27 cellular contexts compared by ENCODE assay signal in the genomic region with DNA sequence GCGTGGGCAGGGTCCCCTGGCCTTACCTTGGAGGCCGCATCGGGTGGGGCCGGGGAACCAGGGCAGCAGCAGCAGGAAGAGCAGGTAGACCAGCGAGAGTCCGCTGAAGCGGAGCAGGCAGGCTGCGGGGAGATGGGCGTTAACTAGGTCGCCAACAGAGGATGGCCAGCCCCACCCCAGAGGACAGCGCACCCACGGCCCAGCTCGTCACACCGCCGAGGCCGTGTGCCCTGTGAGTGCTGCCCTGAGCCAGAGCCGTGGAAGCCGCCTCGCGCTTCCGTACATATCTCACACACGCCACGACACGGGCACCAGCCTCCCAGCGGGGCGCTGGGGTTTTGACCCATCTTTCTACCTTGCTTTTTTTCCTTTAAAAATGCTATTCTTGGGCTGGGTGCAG. TPM values are rescaled to one million over a fixed set of nuclear protein-coding genes. Genes with fewer than 3 reads are reported as not detected.
DNase-seq lines count a peak whose midpoint lies in the region; ATAC-seq, FAIRE-seq and TF ChIP-seq lines count a peak whose summit lies in the region.
"Had no signal": no experiment of that assay in that cellular context is flagged by ENCODE, and none has a peak within 500 bp of the region (broad histone marks: within the 10 kb centered on the region; RNA-seq: fewer than 3 reads in every experiment).

No MANE protein-coding gene starts in this region.

- 99% methylated on average over 20 of the region's 26 CpGs for WGBS in HepG2 (ENCODE audit: low lambda C conversion rate)
- 100% methylated on average over 6 of the region's 26 CpGs for WGBS in right lobe of liver (ENCODE audit: insufficient coverage, low coverage, low lambda C conversion rate, missing lambda C conversion rate)
- WGBS in mesenchymal stem cell: 98% methylated on average over 26 of the region's 26 CpGs

- CTCF ChIA-PET in HepG2 (lab: Yijun Ruan, JAX; ENCODE audit: low intra/inter-chr PET ratio, low total read pairs): no interaction called here
- CTCF ChIA-PET in Calu3 (lab: Charles Lee): interaction anchor here (0.7 kb wide), 3 partner anchors 35 to 577 kb away, joined by 3 to 9 read pairs (median 4); no protein-coding TSS in a partner anchor

- no peak overlapping the region for H2AFZ ChIP-seq in HepG2 (ENCODE audit: low read length)
- no peak overlapping the region for H2AFZ ChIP-seq in mesenchymal stem cell (ENCODE audit: low read depth, low read length)

- H3K4me3 ChIP-seq in HepG2 (replicated peaks in 1 of 3; ENCODE audit: insufficient read depth in 1 of 3, low read depth in 2 of 3, low read length in 3 of 3) (no peak overlapping the region), right lobe of liver (no peak overlapping the region), mesenchymal stem cell (ENCODE audit: insufficient read depth in 1 of 2, low read depth in 1 of 2, low read length in 2 of 2) (no peak overlapping the region)
- H3K4me3 ChIP-seq: BLaER1 treated with 17β-estradiol and CSF1 and Interleukin-3, amounts not matched to agents 10 nM and 100 nM; GM12878 had no signal

- DNase-seq in HepG2 (ENCODE audit: low spot score): no peak
- no peak for DNase-seq in right lobe of liver
- DNase-seq in Calu3: no peak
- DNase-seq in mesenchymal stem cell: no peak
- DNase-seq in stimulated activated naive B cell treated with anti-CD40 and anti-IgM and Interleukin-4, amounts not matched to agents 10 μg/mL and 1 μg/mL and 100 μg/mL, for 72 hours: no peak
- DNase-seq in urothelium cell line (ENCODE audit: low spot score): no peak
- DNase-seq in NCI-H1417 treated with DMSO at 0.1 percent for 48 hours (lab: John Stamatoyannopoulos, UW): no peak
- DNase-seq in HFFc6: no peak
- DNase-seq: 8988T; ACHN; BE2C; Caco-2; CD4-positive, alpha-beta T cell; CD8-positive, alpha-beta T cell; DMS 273 treated with DMSO at 0.1 percent for 48 hours; DMS153; DMS53; DMS79; DND-41; EL; GDM1 had no signal

- no peak overlapping the region for H3K14ac ChIP-seq in mesenchymal stem cell (ENCODE audit: low read length in 2 of 2)

- peaks cover 41% of the 10 kb centered on the region for H3K79me1 ChIP-seq in mesenchymal stem cell (replicated peaks; ENCODE audit: low read length, poor library complexity, severe bottlenecking)

- ATAC-seq in HepG2 (no peak), right lobe of liver (no peak)
- ATAC-seq in stimulated activated naive B cell treated with anti-CD40 and anti-IgM and Interleukin-4, amounts not matched to agents 10 μg/mL and 1 μg/mL and 100 μg/mL, for 72 hours (replicated peaks): no peak
- ATAC-seq: CD8-positive, alpha-beta T cell; GM12878 had no signal

- no peak overlapping the region for H3K18ac ChIP-seq in mesenchymal stem cell (ENCODE audit: low read depth in 1 of 2, low read length in 2 of 2)

- H3K27me3 ChIP-seq in HepG2 (ENCODE audit: control insufficient read depth in 1 of 2, insufficient read depth in 2 of 2, low read length in 2 of 2) (no peaks in the 10 kb centered on the region), right lobe of liver (no peaks in the 10 kb centered on the region), mesenchymal stem cell (ENCODE audit: control insufficient read depth in 1 of 2, insufficient read depth in 1 of 2, low read length in 2 of 2) (no peaks in the 10 kb centered on the region)
- H3K27me3 ChIP-seq: BE2C; BLaER1 treated with 17β-estradiol and CSF1 and Interleukin-3, amounts not matched to agents 10 nM and 100 nM had no signal

- in situ Hi-C loops in HepG2 (cut with HindIII; ENCODE audit: extremely low pct_ligation_motif_present, low pct_unique_long_range_greater_than_20kb): no loop called here

- H3K27me3 Mint-ChIP-seq in Calu3 (ENCODE audit: unreplicated experiment) (no peaks in the 10 kb centered on the region), HFFc6 (ENCODE audit: insufficient read depth) (peaks cover 2% of the 10 kb centered on the region)
- H3K27me3 Mint-ChIP-seq in stimulated activated naive B cell treated with anti-CD40 and anti-IgM and Interleukin-4, amounts not matched to agents 10 μg/mL and 1 μg/mL and 100 μg/mL, for 72 hours: no peaks in the 10 kb centered on the region
- H3K27me3 Mint-ChIP-seq: CD4-positive, alpha-beta T cell had no signal

- H3K4me1 Mint-ChIP-seq in Calu3 (ENCODE audit: low read depth, unreplicated experiment) (peaks cover 8% of the 10 kb centered on the region), HFFc6 (ENCODE audit: low read depth) (peaks cover 9% of the 10 kb centered on the region)
- peaks cover 35 to 59% of the 10 kb centered on the region in 2 donors for H3K4me1 Mint-ChIP-seq in stimulated activated naive B cell treated with anti-CD40 and anti-IgM and Interleukin-4, amounts not matched to agents 10 μg/mL and 1 μg/mL and 100 μg/mL, for 72 hours

- TF ChIP-seq EP300 in HepG2 (IDR thresholded peaks at IDR 0.05; ENCODE audit: low read depth in 2 of 2, low read length in 2 of 2): no peak
- no peak for TF ChIP-seq EP300 in HepG2 (CRISPR knock-in tag; IDR thresholded peaks at IDR 0.05; ENCODE audit: borderline replicate concordance)

- no peak overlapping the region for H3K23ac ChIP-seq in mesenchymal stem cell (ENCODE audit: low read length in 2 of 2)

- H2BK120ac ChIP-seq in mesenchymal stem cell (ENCODE audit: low read depth, low read length): no peak overlapping the region

- POLR2A ChIA-PET in HepG2 (lab: Yijun Ruan, JAX): interaction anchor here (1.1 kb wide), 1 partner anchor 11 kb away, joined by 3 read pairs; no protein-coding TSS in a partner anchor

- H3K36me3 Mint-ChIP-seq in Calu3 (ENCODE audit: insufficient read depth, unreplicated experiment) (peaks cover 15% of the 10 kb centered on the region), HFFc6 (ENCODE audit: low read depth) (no peaks in the 10 kb centered on the region; the same call in 1 of the 2 replicates)
- peaks cover 6 to 13% of the 10 kb centered on the region in 2 donors for H3K36me3 Mint-ChIP-seq in stimulated activated naive B cell treated with anti-CD40 and anti-IgM and Interleukin-4, amounts not matched to agents 10 μg/mL and 1 μg/mL and 100 μg/mL, for 72 hours
- H3K36me3 Mint-ChIP-seq: CD8-positive, alpha-beta T cell had no signal

- H3K4me2 ChIP-seq in HepG2 (ENCODE audit: low read depth, low read length) (no peak overlapping the region), mesenchymal stem cell (ENCODE audit: low read length, poor library complexity, severe bottlenecking) (no peak overlapping the region)

- TF ChIP-seq POLR2A in HepG2 (IDR thresholded peaks at IDR 0.05; ENCODE audit: insufficient read depth in 1 of 2, low read depth in 2 of 2, low read length in 2 of 2): no peak
- TF ChIP-seq POLR2A in right lobe of liver (IDR thresholded peaks at IDR 0.05): no peak

- H4K20me1 ChIP-seq in HepG2 (ENCODE audit: insufficient read depth, low read length): no peaks in the 10 kb centered on the region

- H3K4me3 Mint-ChIP-seq in Calu3 (ENCODE audit: low read depth, unreplicated experiment) (no peak overlapping the region), HFFc6 (no peak overlapping the region)
- H3K4me3 Mint-ChIP-seq in stimulated activated naive B cell treated with anti-CD40 and anti-IgM and Interleukin-4, amounts not matched to agents 10 μg/mL and 1 μg/mL and 100 μg/mL, for 72 hours: no peak overlapping the region
- H3K4me3 Mint-ChIP-seq: CD4-positive, alpha-beta T cell; CD8-positive, alpha-beta T cell had no signal

- H4K91ac ChIP-seq in mesenchymal stem cell (ENCODE audit: low read length): peak overlapping the region; percentile 66

- no peak for TF ChIP-seq CTCF in HepG2 (CRISPR knock-in tag; IDR thresholded peaks at IDR 0.05)
- no peak for TF ChIP-seq CTCF in right lobe of liver (IDR thresholded peaks at IDR 0.05)
- no peak for TF ChIP-seq CTCF in Calu3 (IDR thresholded peaks at IDR 0.05; ENCODE audit: unreplicated experiment)
- no peak for TF ChIP-seq CTCF in HFFc6 (IDR thresholded peaks at IDR 0.05)

- H3K79me2 ChIP-seq in HepG2 (ENCODE audit: insufficient read depth, low read length): peaks cover 7% of the 10 kb centered on the region

- intact Hi-C loops in HepG2 (cut with micrococcal nuclease; ENCODE audit: unreplicated experiment) (no loop called here), right lobe of liver (cut with DNase I) (no loop called here), Calu3 (cut with micrococcal nuclease; ENCODE audit: unreplicated experiment) (no loop called here)

- no peak overlapping the region for H2BK12ac ChIP-seq in mesenchymal stem cell (ENCODE audit: low read length in 2 of 2)

- peak overlapping the region; percentile 27 for H3K27ac Mint-ChIP-seq in Calu3 (ENCODE audit: unreplicated experiment)
- peak overlapping the region; percentile 81 for H3K27ac Mint-ChIP-seq in stimulated activated naive B cell treated with anti-CD40 and anti-IgM and Interleukin-4, amounts not matched to agents 10 μg/mL and 1 μg/mL and 100 μg/mL, for 72 hours
- H3K27ac Mint-ChIP-seq in HFFc6: no peak overlapping the region
- H3K27ac Mint-ChIP-seq: CD4-positive, alpha-beta T cell; CD8-positive, alpha-beta T cell had no signal

- H2BK5ac ChIP-seq in mesenchymal stem cell (ENCODE audit: low read depth, low read length, poor library complexity, severe bottlenecking): no peak overlapping the region

- peaks cover 2 to 12% of the 10 kb centered on the region in 2 experiments; a peak in 3 of 5 replicates for H3K36me3 ChIP-seq in HepG2 (replicated peaks in 1 of 2; ENCODE audit: control insufficient read depth in 1 of 2, insufficient read depth in 2 of 2, low read length in 2 of 2)
- H3K36me3 ChIP-seq in right lobe of liver: no peaks in the 10 kb centered on the region
- H3K36me3 ChIP-seq in mesenchymal stem cell (ENCODE audit: control insufficient read depth in 1 of 2, insufficient read depth in 2 of 2, low read depth in 1 of 2, low read length in 2 of 2): peaks cover 5 to 60% of the 10 kb centered on the region in 2 experiments
- H3K36me3 ChIP-seq: BE2C had no signal

- FAIRE-seq in HepG2 (lab: Jason Lieb, UNC) (no peak), urothelium cell line (lab: Jason Lieb, UNC) (no peak)
- FAIRE-seq: A204.1, GM12878, GM12892, GM18507 had no signal

- BruUV-seq in HepG2 (replicated peaks; lab: Mats Ljungman, UMichigan) (no TSS peak), Calu3 (replicated peaks; lab: Mats Ljungman, UMichigan) (no TSS peak)

- H3K27ac ChIP-seq in HepG2 (ENCODE audit: extremely low read length, insufficient read depth, low read length) (no peak overlapping the region), right lobe of liver (no peak overlapping the region), mesenchymal stem cell (ENCODE audit: low read length, poor library complexity, severe bottlenecking) (no peak overlapping the region)
- H3K27ac ChIP-seq: BLaER1 treated with 17β-estradiol and CSF1 and Interleukin-3, amounts not matched to agents 10 nM and 100 nM; C4-2B had no signal

- no peak overlapping the region for H3K4ac ChIP-seq in mesenchymal stem cell (ENCODE audit: low read depth in 1 of 2, low read length in 2 of 2)

- no peak overlapping the region for H4K8ac ChIP-seq in mesenchymal stem cell (ENCODE audit: low read length)

- H3K4me1 ChIP-seq in HepG2 (ENCODE audit: insufficient read depth, low read length) (no peaks in the 10 kb centered on the region), right lobe of liver (no peaks in the 10 kb centered on the region), mesenchymal stem cell (ENCODE audit: control insufficient read depth, insufficient read depth, low read depth, low read length) (peaks cover 26% of the 10 kb centered on the region)
- H3K4me1 ChIP-seq: BE2C had no signal

- H3K9me3 Mint-ChIP-seq in Calu3 (ENCODE audit: low read depth, unreplicated experiment) (no peaks in the 10 kb centered on the region), HFFc6 (no peaks in the 10 kb centered on the region)
- H3K9me3 Mint-ChIP-seq in stimulated activated naive B cell treated with anti-CD40 and anti-IgM and Interleukin-4, amounts not matched to agents 10 μg/mL and 1 μg/mL and 100 μg/mL, for 72 hours: no peaks in the 10 kb centered on the region
- H3K9me3 Mint-ChIP-seq: CD4-positive, alpha-beta T cell; CD8-positive, alpha-beta T cell had no signal

- H2BK15ac ChIP-seq in mesenchymal stem cell (ENCODE audit: low read depth, poor library complexity, severe bottlenecking): no peak overlapping the region

- no peak overlapping the region for H2AK5ac ChIP-seq in mesenchymal stem cell (ENCODE audit: low read length, severe bottlenecking)

- no peak overlapping the region for H3K9ac ChIP-seq in HepG2 (ENCODE audit: insufficient read depth, low read depth, low read length)
- no peak overlapping the region for H3K9ac ChIP-seq in mesenchymal stem cell (ENCODE audit: low read length)
- H3K9ac ChIP-seq: BLaER1 treated with 17β-estradiol and CSF1 and Interleukin-3, amounts not matched to agents 10 nM and 100 nM had no signal

- H3K9me3 ChIP-seq in HepG2 (ENCODE audit: low read length) (no peaks in the 10 kb centered on the region), right lobe of liver (no peaks in the 10 kb centered on the region), mesenchymal stem cell (ENCODE audit: control insufficient read depth, low read length) (no peaks in the 10 kb centered on the region)
- H3K9me3 ChIP-seq: BE2C; BLaER1 treated with 17β-estradiol and CSF1 and Interleukin-3, amounts not matched to agents 10 nM and 100 nM; Caco-2 had no signal

- TF ChIP-seq RAD21 in HepG2 (CRISPR knock-in tag; IDR thresholded peaks at IDR 0.05): no peak

RNA-seq across cellular contexts. Expression of gene PIEZO1, which starts 35.7 kb away (rescaled TPM):
- total RNA-seq in HepG2 (2016; rRNA removed; fragmentation: Illumina TruSeq; extraction: Trizol) (32.5 and 85.0 TPM in 2 replicates), right lobe of liver (10 to 100 TPM; 48.9 to 91.9 (median 64.4) TPM), Calu3 (2022) (177 and 199 TPM in 2 replicates)
- total RNA-seq in HepG2 (2016; cell fraction: cytosol; rRNA removed; fragmentation: Illumina TruSeq; extraction: Trizol; ENCODE audit: low read depth): 42.1 and 42.4 TPM in 2 replicates
- 27.7 and 89.8 TPM in 2 replicates for total RNA-seq in HepG2 (2016; cell fraction: insoluble cytoplasmic fraction; rRNA removed; fragmentation: Illumina TruSeq; extraction: Trizol)
- total RNA-seq in HepG2 (2016; cell fraction: membrane; rRNA removed; fragmentation: Illumina TruSeq; extraction: Trizol): 37.0 TPM in 2 replicates
- 117 and 146 TPM in 2 replicates for total RNA-seq in HepG2 (2016; cell fraction: nucleus; rRNA removed; fragmentation: Illumina TruSeq; extraction: Trizol)
- 67.9 and 93.5 TPM in 2 replicates for polyA plus RNA-seq in HepG2 (2011; rRNA removed)
- polyA plus RNA-seq in HepG2 (2011; cell fraction: cytosol; rRNA removed): 42.8 and 69.2 TPM in 2 replicates
- 643 and 860 TPM in 2 replicates for polyA plus RNA-seq in HepG2 (2011; cell fraction: nucleus; rRNA removed)
- 52.4 and 78.3 TPM in 2 replicates for polyA plus RNA-seq in HepG2 (2012)
- polyA plus RNA-seq in HepG2 (2016; cell fraction: cytosol; fragmentation: Illumina TruSeq; extraction: Trizol; ENCODE audit: low read depth): 12.7 and 13.6 TPM in 2 replicates
- polyA plus RNA-seq in HepG2 (2016; cell fraction: insoluble cytoplasmic fraction; fragmentation: Illumina TruSeq; extraction: Trizol; ENCODE audit: low read depth): 33.4 and 36.7 TPM in 2 replicates
- 20.6 and 22.7 TPM in 2 replicates for polyA plus RNA-seq in HepG2 (2016; cell fraction: membrane; fragmentation: Illumina TruSeq; extraction: Trizol; ENCODE audit: low read depth)
- 296 and 336 TPM in 2 replicates for polyA plus RNA-seq in HepG2 (2016; cell fraction: nucleus; fragmentation: Illumina TruSeq; extraction: Trizol; ENCODE audit: insufficient read depth, low read depth)
- 101 and 184 TPM in 2 replicates for polyA minus RNA-seq in HepG2 (2011; rRNA and poly(A)+ RNA removed; ENCODE audit: low replicate concordance)
- 44.8 and 52.9 TPM in 2 replicates for polyA minus RNA-seq in HepG2 (2011; cell fraction: cytosol; rRNA and poly(A)+ RNA removed)
- polyA minus RNA-seq in HepG2 (2011; cell fraction: nucleus; rRNA and poly(A)+ RNA removed): 89.5 and 109 TPM in 2 replicates
- polyA plus RNA-seq in mesenchymal stem cell (2013, experiment 1 of 2): 112 TPM
- 108 TPM for polyA plus RNA-seq in mesenchymal stem cell (2013, experiment 2 of 2)
- total RNA-seq in HFFc6 (2021; fragmentation: NEBNext Ultra II Directional; extraction: Animal tissue kit (Norgen Biotek cat#: 25700)): 100 to 1,000 TPM; 238 to 293 (median 264) TPM

RNA-seq across cellular contexts. Expression of gene CTU2, which starts 43.1 kb away (rescaled TPM):
- total RNA-seq in HepG2 (2016; rRNA removed; fragmentation: Illumina TruSeq; extraction: Trizol) (21.9 TPM in 2 replicates), right lobe of liver (1 to 10 TPM; 5.0 to 9.5 (median 8.2) TPM), Calu3 (2022) (39.5 and 49.1 TPM in 2 replicates)
- 11.4 and 12.8 TPM in 2 replicates for total RNA-seq in HepG2 (2016; cell fraction: cytosol; rRNA removed; fragmentation: Illumina TruSeq; extraction: Trizol; ENCODE audit: low read depth)
- total RNA-seq in HepG2 (2016; cell fraction: insoluble cytoplasmic fraction; rRNA removed; fragmentation: Illumina TruSeq; extraction: Trizol): 16.8 and 22.4 TPM in 2 replicates
- total RNA-seq in HepG2 (2016; cell fraction: membrane; rRNA removed; fragmentation: Illumina TruSeq; extraction: Trizol): 13.8 and 15.9 TPM in 2 replicates
- total RNA-seq in HepG2 (2016; cell fraction: nucleus; rRNA removed; fragmentation: Illumina TruSeq; extraction: Trizol): 16.7 and 17.2 TPM in 2 replicates
- 13.3 and 18.5 TPM in 2 replicates for polyA plus RNA-seq in HepG2 (2011; rRNA removed)
- 11.8 and 19.4 TPM in 2 replicates for polyA plus RNA-seq in HepG2 (2011; cell fraction: cytosol; rRNA removed)
- 63.3 and 73.6 TPM in 2 replicates for polyA plus RNA-seq in HepG2 (2011; cell fraction: nucleus; rRNA removed)
- 11.6 and 15.1 TPM in 2 replicates for polyA plus RNA-seq in HepG2 (2012)
- 12.4 and 16.5 TPM in 2 replicates for polyA plus RNA-seq in HepG2 (2016; cell fraction: cytosol; fragmentation: Illumina TruSeq; extraction: Trizol; ENCODE audit: low read depth)
- 20.9 and 22.4 TPM in 2 replicates for polyA plus RNA-seq in HepG2 (2016; cell fraction: insoluble cytoplasmic fraction; fragmentation: Illumina TruSeq; extraction: Trizol; ENCODE audit: low read depth)
- 13.3 and 14.9 TPM in 2 replicates for polyA plus RNA-seq in HepG2 (2016; cell fraction: membrane; fragmentation: Illumina TruSeq; extraction: Trizol; ENCODE audit: low read depth)
- 39.4 and 44.9 TPM in 2 replicates for polyA plus RNA-seq in HepG2 (2016; cell fraction: nucleus; fragmentation: Illumina TruSeq; extraction: Trizol; ENCODE audit: insufficient read depth, low read depth)
- polyA minus RNA-seq in HepG2 (2011; rRNA and poly(A)+ RNA removed; ENCODE audit: low replicate concordance): 23.1 and 25.7 TPM in 2 replicates
- 15.2 and 18.6 TPM in 2 replicates for polyA minus RNA-seq in HepG2 (2011; cell fraction: cytosol; rRNA and poly(A)+ RNA removed)
- 19.3 and 20.7 TPM in 2 replicates for polyA minus RNA-seq in HepG2 (2011; cell fraction: nucleus; rRNA and poly(A)+ RNA removed)
- 34.1 TPM for polyA plus RNA-seq in mesenchymal stem cell (2013, experiment 1 of 2)
- polyA plus RNA-seq in mesenchymal stem cell (2013, experiment 2 of 2): 31.6 TPM
- 10 to 100 TPM; 26.2 to 37.0 (median 33.2) TPM for total RNA-seq in HFFc6 (2021; fragmentation: NEBNext Ultra II Directional; extraction: Animal tissue kit (Norgen Biotek cat#: 25700))

RNA-seq across cellular contexts. Expression of gene RNF166, which starts 43.1 kb away (rescaled TPM):
- 15.1 and 23.0 TPM in 2 replicates for total RNA-seq in HepG2 (2016; rRNA removed; fragmentation: Illumina TruSeq; extraction: Trizol)
- total RNA-seq in HepG2 (2016; cell fraction: cytosol; rRNA removed; fragmentation: Illumina TruSeq; extraction: Trizol; ENCODE audit: low read depth): 36.0 and 37.2 TPM in 2 replicates
- 17.3 and 23.3 TPM in 2 replicates for total RNA-seq in HepG2 (2016; cell fraction: insoluble cytoplasmic fraction; rRNA removed; fragmentation: Illumina TruSeq; extraction: Trizol)
- 41.6 and 45.9 TPM in 2 replicates for total RNA-seq in HepG2 (2016; cell fraction: membrane; rRNA removed; fragmentation: Illumina TruSeq; extraction: Trizol)
- total RNA-seq in HepG2 (2016; cell fraction: nucleus; rRNA removed; fragmentation: Illumina TruSeq; extraction: Trizol): 14.0 and 14.1 TPM in 2 replicates
- polyA plus RNA-seq in HepG2 (2011; rRNA removed): 21.4 and 26.2 TPM in 2 replicates
- 14.8 and 24.4 TPM in 2 replicates for polyA plus RNA-seq in HepG2 (2011; cell fraction: cytosol; rRNA removed)
- 83.8 and 91.3 TPM in 2 replicates for polyA plus RNA-seq in HepG2 (2011; cell fraction: nucleus; rRNA removed)
- 12.2 and 16.1 TPM in 2 replicates for polyA plus RNA-seq in HepG2 (2012)
- 22.9 and 25.4 TPM in 2 replicates for polyA plus RNA-seq in HepG2 (2016; cell fraction: cytosol; fragmentation: Illumina TruSeq; extraction: Trizol; ENCODE audit: low read depth)
- 19.2 and 20.2 TPM in 2 replicates for polyA plus RNA-seq in HepG2 (2016; cell fraction: insoluble cytoplasmic fraction; fragmentation: Illumina TruSeq; extraction: Trizol; ENCODE audit: low read depth)
- polyA plus RNA-seq in HepG2 (2016; cell fraction: membrane; fragmentation: Illumina TruSeq; extraction: Trizol; ENCODE audit: low read depth): 32.0 and 34.1 TPM in 2 replicates
- 36.7 and 43.4 TPM in 2 replicates for polyA plus RNA-seq in HepG2 (2016; cell fraction: nucleus; fragmentation: Illumina TruSeq; extraction: Trizol; ENCODE audit: insufficient read depth, low read depth)
- 11.5 and 25.6 TPM in 2 replicates for polyA minus RNA-seq in HepG2 (2011; rRNA and poly(A)+ RNA removed; ENCODE audit: low replicate concordance)
- 12.9 and 17.8 TPM in 2 replicates for polyA minus RNA-seq in HepG2 (2011; cell fraction: cytosol; rRNA and poly(A)+ RNA removed)
- polyA minus RNA-seq in HepG2 (2011; cell fraction: nucleus; rRNA and poly(A)+ RNA removed): 14.2 and 18.7 TPM in 2 replicates
- 10 to 100 TPM in 2 of 6 experiments, 1 to 10 TPM in 4; 8.1 to 12.8 (median 10.0) TPM for total RNA-seq in right lobe of liver
- total RNA-seq in Calu3 (2022): 33.3 and 34.3 TPM in 2 replicates
- 12.6 TPM for polyA plus RNA-seq in mesenchymal stem cell (2013, experiment 1 of 2)
- polyA plus RNA-seq in mesenchymal stem cell (2013, experiment 2 of 2): 10.8 TPM
- total RNA-seq in HFFc6 (2021; fragmentation: NEBNext Ultra II Directional; extraction: Animal tissue kit (Norgen Biotek cat#: 25700)): 10 to 100 TPM; 10.3 to 18.3 (median 13.2) TPM

RNA-seq across cellular contexts. Expression of gene CDT1, which starts 54.2 kb away (rescaled TPM):
- total RNA-seq in HepG2 (2016; rRNA removed; fragmentation: Illumina TruSeq; extraction: Trizol) (16.5 and 23.1 TPM in 2 replicates), right lobe of liver (1 to 10 TPM in 2 of 6 experiments, under 1 TPM in 4; 0.22 to 9.6 (median 0.42) TPM), Calu3 (2022) (74.8 and 82.5 TPM in 2 replicates)
- 14.3 and 18.2 TPM in 2 replicates for total RNA-seq in HepG2 (2016; cell fraction: cytosol; rRNA removed; fragmentation: Illumina TruSeq; extraction: Trizol; ENCODE audit: low read depth)
- total RNA-seq in HepG2 (2016; cell fraction: insoluble cytoplasmic fraction; rRNA removed; fragmentation: Illumina TruSeq; extraction: Trizol): 15.0 and 21.7 TPM in 2 replicates
- 30.9 and 31.0 TPM in 2 replicates for total RNA-seq in HepG2 (2016; cell fraction: membrane; rRNA removed; fragmentation: Illumina TruSeq; extraction: Trizol)
- total RNA-seq in HepG2 (2016; cell fraction: nucleus; rRNA removed; fragmentation: Illumina TruSeq; extraction: Trizol): 12.6 and 18.8 TPM in 2 replicates
- 17.9 and 23.8 TPM in 2 replicates for polyA plus RNA-seq in HepG2 (2011; rRNA removed)
- polyA plus RNA-seq in HepG2 (2011; cell fraction: cytosol; rRNA removed): 15.0 and 37.3 TPM in 2 replicates
- polyA plus RNA-seq in HepG2 (2011; cell fraction: nucleus; rRNA removed): 29.6 and 46.8 TPM in 2 replicates
- 13.5 and 17.6 TPM in 2 replicates for polyA plus RNA-seq in HepG2 (2012)
- polyA plus RNA-seq in HepG2 (2016; cell fraction: cytosol; fragmentation: Illumina TruSeq; extraction: Trizol; ENCODE audit: low read depth): 18.5 and 24.2 TPM in 2 replicates
- polyA plus RNA-seq in HepG2 (2016; cell fraction: insoluble cytoplasmic fraction; fragmentation: Illumina TruSeq; extraction: Trizol; ENCODE audit: low read depth): 22.4 and 29.0 TPM in 2 replicates
- polyA plus RNA-seq in HepG2 (2016; cell fraction: membrane; fragmentation: Illumina TruSeq; extraction: Trizol; ENCODE audit: low read depth): 25.4 and 37.1 TPM in 2 replicates
- polyA plus RNA-seq in HepG2 (2016; cell fraction: nucleus; fragmentation: Illumina TruSeq; extraction: Trizol; ENCODE audit: insufficient read depth, low read depth): 34.6 and 39.8 TPM in 2 replicates
- polyA minus RNA-seq in HepG2 (2011; rRNA and poly(A)+ RNA removed; ENCODE audit: low replicate concordance): 25.0 and 71.0 TPM in 2 replicates
- polyA minus RNA-seq in HepG2 (2011; cell fraction: cytosol; rRNA and poly(A)+ RNA removed): 28.6 and 52.8 TPM in 2 replicates
- 6.7 and 8.8 TPM in 2 replicates for polyA minus RNA-seq in HepG2 (2011; cell fraction: nucleus; rRNA and poly(A)+ RNA removed)
- 3.1 TPM for polyA plus RNA-seq in mesenchymal stem cell (2013, experiment 1 of 2)
- polyA plus RNA-seq in mesenchymal stem cell (2013, experiment 2 of 2): 3.0 TPM
- total RNA-seq in HFFc6 (2021; fragmentation: NEBNext Ultra II Directional; extraction: Animal tissue kit (Norgen Biotek cat#: 25700)): 10 to 100 TPM; 13.3 to 28.2 (median 22.2) TPM
